8 cellular contexts compared by ENCODE assay signal in genomic region chr2:120539937-120540718, GRCh38.
DNase-seq lines count a peak whose midpoint lies in the region; ATAC-seq and TF ChIP-seq lines count a peak whose summit lies in the region.

No MANE protein-coding gene starts in this region.

- no peak for ATAC-seq in GM19463 (IDR thresholded peaks at IDR 0.05; ENCODE audit: unreplicated experiment)
- no peak for ATAC-seq in HG02970 (IDR thresholded peaks at IDR 0.05; ENCODE audit: low FRiP score, unreplicated experiment)

- no peaks in the 10 kb centered on the region for H3K9me3 ChIP-seq in mesodermal cell (ENCODE audit: control insufficient read depth, low read length)

- peak; percentile 98 for DNase-seq in AG10803 (ENCODE audit: low read depth)
- peak; percentile 94 for DNase-seq in NB4 (ENCODE audit: low read depth)
- peak; percentile 94 for DNase-seq in coronary artery (ENCODE audit: low spot score)
- no peak for DNase-seq in DMS114 treated with DMSO at 0.1 percent for 48 hours (lab: John Stamatoyannopoulos, UW; ENCODE audit: unreplicated experiment)
- no peak for DNase-seq in stimulated activated CD4-positive, alpha-beta T cell treated with anti-CD3 and anti-CD28 coated beads, Interleukin-2, amount 100 ng/mL, for 48 hours

- TF ChIP-seq POLR2A in NB4 (IDR thresholded peaks at IDR 0.05; ENCODE audit: extremely low read depth, insufficient read length), result no peak

- H3K4me3 ChIP-seq in AG10803 (ENCODE audit: low read length) (no peak overlapping the region), NB4 (ENCODE audit: low read depth, low read length) (no peak overlapping the region), coronary artery (peak overlapping the region; percentile 19), mesodermal cell (ENCODE audit: extremely low read depth, insufficient read depth, low read length, poor library complexity, severe bottlenecking) (no peak overlapping the region)

- H3K27ac ChIP-seq in coronary artery (peak overlapping the region; percentile 51 to 76), mesodermal cell (ENCODE audit: low read depth, low read length, severe bottlenecking) (peak overlapping the region; percentile 5)

- peaks cover 21% of the 10 kb centered on the region for H3K4me1 ChIP-seq in mesodermal cell (ENCODE audit: control insufficient read depth, insufficient read depth, low read length, poor library complexity, severe bottlenecking)

- TF ChIP-seq CTCF in AG10803 (conservative IDR thresholded peaks at IDR 0.05; ENCODE audit: low read length) (no peak), NB4 (IDR thresholded peaks at IDR 0.05; ENCODE audit: low read depth, low read length) (no peak), coronary artery (IDR thresholded peaks at IDR 0.05) (no peak)

- 75 to 76% methylated on average over 15 to 16 of the region's 17 CpGs for WGBS in mesodermal cell (ENCODE audit: insufficient coverage in 2 of 2), 2 experiments

- H3K36me3 ChIP-seq in mesodermal cell (ENCODE audit: control insufficient read depth, insufficient read depth, low read length), result no peaks in the 10 kb centered on the region

Comparison
In these comparisons a context has a peak if more than half of its experiments do, and no peak if none do; other contexts are left out.
1. DNase-seq: peak in AG10803 (single experiment), NB4 (single experiment) and coronary artery (single experiment); none in DMS114 treated with DMSO at 0.1 percent for 48 hours (single experiment) and stimulated activated CD4-positive, alpha-beta T cell treated with anti-CD3 and anti-CD28 coated beads, Interleukin-2, amount 100 ng/mL, for 48 hours (0 of 2).